ENCODE assay signal across 8 cellular contexts in the genomic region with DNA sequence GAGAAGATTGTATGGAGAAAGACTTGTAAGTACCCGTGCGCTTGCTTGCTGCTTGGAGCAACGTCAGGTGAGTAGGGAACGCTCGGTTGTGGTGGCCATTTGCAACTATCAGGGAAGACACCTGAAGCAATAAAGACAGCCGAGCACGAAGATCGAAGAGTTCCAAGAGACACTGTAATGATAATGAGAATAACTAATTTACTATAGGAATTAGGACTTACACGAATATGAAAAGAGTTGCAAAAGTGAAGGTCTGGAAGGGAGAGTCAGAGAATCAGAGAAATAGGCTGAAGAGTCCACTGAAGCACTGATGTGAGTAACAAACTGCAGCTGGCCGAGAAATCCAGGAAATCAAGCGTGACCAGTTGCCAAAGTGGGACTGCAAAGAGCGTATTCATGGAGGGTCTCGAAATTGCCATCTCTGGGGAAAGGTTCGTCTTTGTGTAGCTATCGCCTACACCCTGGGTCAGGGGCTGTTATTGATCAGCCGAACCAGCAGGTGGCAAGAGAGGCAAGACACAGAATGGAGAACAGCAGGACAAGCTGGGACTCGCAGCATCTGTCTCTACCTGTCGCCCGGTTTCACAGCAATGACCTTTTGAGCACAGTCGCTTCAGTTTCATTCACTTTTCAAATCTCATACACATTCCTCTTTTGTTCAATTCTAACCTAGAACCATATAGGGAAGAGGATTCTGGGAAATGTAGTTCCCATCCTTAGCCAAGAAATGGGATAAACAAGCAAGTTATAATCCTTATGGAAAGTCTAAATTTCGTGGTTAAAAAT. TPM values are rescaled to one million over a fixed set of nuclear protein-coding genes. Genes with fewer than 3 reads are reported as not detected.
DNase-seq lines count a peak whose midpoint lies in the region; ATAC-seq and TF ChIP-seq lines count a peak whose summit lies in the region.

No MANE protein-coding gene starts in this region.

- in situ Hi-C loops in G401 (cut with HindIII; ENCODE audit: low sequenced_read_pairs): no loop called here

- TF ChIP-seq POLR2A in gastroesophageal sphincter (IDR thresholded peaks at IDR 0.05): no peak

- H3K4me1 ChIP-seq in RWPE2 (ENCODE audit: insufficient read depth, poor library complexity, severe bottlenecking): peaks cover 6% of the 10 kb centered on the region
- peaks cover 0 to 15% (median 0%) of the 10 kb centered on the region in 3 donors for H3K4me1 ChIP-seq in gastroesophageal sphincter
- H3K4me1 ChIP-seq in thoracic aorta (ENCODE audit: control insufficient read depth in 1 of 2, low read depth in 2 of 2): peaks cover 4 to 6% of the 10 kb centered on the region in 2 donors

- H3K9me3 ChIP-seq in RWPE2 (ENCODE audit: severe bottlenecking) (no peaks in the 10 kb centered on the region), gastroesophageal sphincter (no peaks in the 10 kb centered on the region), thoracic aorta (no peaks in the 10 kb centered on the region)

- no peak for TF ChIP-seq EP300 in gastroesophageal sphincter (IDR thresholded peaks at IDR 0.05)

- H3K36me3 ChIP-seq in H7 (replicated peaks; ENCODE audit: control insufficient read depth, insufficient read depth, low read length) (no peaks in the 10 kb centered on the region), RWPE2 (ENCODE audit: low read depth) (no peaks in the 10 kb centered on the region), gastroesophageal sphincter (no peaks in the 10 kb centered on the region), thoracic aorta (no peaks in the 10 kb centered on the region)

- DNase-seq in G401 (ENCODE audit: low spot score): peak; percentile 84
- peak; percentile 65 for DNase-seq in H7
- no peak for DNase-seq in LNCaP clone FGC (ENCODE audit: low read depth)
- DNase-seq in RWPE2 (ENCODE audit: low spot score): peak; percentile 76
- DNase-seq in activated gamma-delta T cell treated with anti-CD3 and anti-CD28 coated beads, Interleukin-2, amount 50 U/mL, for 16 hours (ENCODE audit: low read depth): peak; percentile 58
- DNase-seq in nucleus accumbens (lab: John Stamatoyannopoulos, UW): peak in 55 of 56 donors; percentile 4 to 80 (median 60)
- DNase-seq in thoracic aorta (ENCODE audit: low spot score): peak; percentile 23

- peak overlapping the region; percentile 58 for H3K4me3 ChIP-seq in H7 (ENCODE audit: insufficient read depth, low read depth, low read length)
- peak overlapping the region; percentile 42 for H3K4me3 ChIP-seq in LNCaP clone FGC (ENCODE audit: low read depth, low read length)
- peak overlapping the region; percentile 35 for H3K4me3 ChIP-seq in RWPE2 (ENCODE audit: severe bottlenecking)
- H3K4me3 ChIP-seq in gastroesophageal sphincter: peak overlapping the region; percentile 23 to 51
- peak overlapping the region; percentile 64 for H3K4me3 ChIP-seq in thoracic aorta

- WGBS in gastroesophageal sphincter (ENCODE audit: low coverage in 1 of 2), 2 donors: 1 to 8% methylated on average over 17 to 20 of the region's 21 CpGs

- ATAC-seq in RWPE2 (ENCODE audit: low read depth): peak; percentile 86
- peak; percentile 82 for ATAC-seq in gastroesophageal sphincter
- peak; percentile 64 for ATAC-seq in thoracic aorta (ENCODE audit: insufficient number of reproducible peaks, low FRiP score, low read depth)

- TF ChIP-seq CTCF in LNCaP clone FGC (IDR thresholded peaks at IDR 0.05; ENCODE audit: control insufficient read depth, extremely low read depth, insufficient read depth) (peak; percentile 78), RWPE2 (IDR thresholded peaks at IDR 0.05; ENCODE audit: poor library complexity, severe bottlenecking) (peak; percentile 93), gastroesophageal sphincter (IDR thresholded peaks at IDR 0.05) (peak; percentile 75 to 93 (median 78)), thoracic aorta (IDR thresholded peaks at IDR 0.05) (peak; percentile 83)

- H3K27me3 ChIP-seq in H7 (ENCODE audit: control insufficient read depth, insufficient read depth, low read length): no peaks in the 10 kb centered on the region
- H3K27me3 ChIP-seq in RWPE2 (ENCODE audit: insufficient read depth, poor library complexity, severe bottlenecking): no peaks in the 10 kb centered on the region
- H3K27me3 ChIP-seq in gastroesophageal sphincter: no peaks in the 10 kb centered on the region
- H3K27me3 ChIP-seq in thoracic aorta (replicated peaks; ENCODE audit: insufficient read depth): no peaks in the 10 kb centered on the region

- H3K27ac ChIP-seq in RWPE2 (ENCODE audit: poor library complexity, severe bottlenecking): no peak overlapping the region
- H3K27ac ChIP-seq in gastroesophageal sphincter: no peak overlapping the region
- H3K27ac ChIP-seq in thoracic aorta: no peak overlapping the region

RNA-seq across cellular contexts. Expression of a gene that starts 26.2 kb away (rescaled TPM):
- total RNA-seq in G401 (2014; rRNA removed; shearing (Covaris generic)): 16.6 and 24.1 TPM in 2 replicates
- total RNA-seq in H7 (2014; rRNA removed; shearing (Covaris generic)): 7.5 and 8.7 TPM in 2 replicates
- total RNA-seq in gastroesophageal sphincter (10 to 100 TPM; 27.7 to 54.5 (median 39.7) TPM), thoracic aorta (10 to 100 TPM; 23.0 to 29.6 TPM)

RNA-seq across cellular contexts. Expression of a gene that starts 37.2 kb away (rescaled TPM):
- total RNA-seq in G401 (2014; rRNA removed; shearing (Covaris generic)): 27.9 and 43.0 TPM in 2 replicates
- 35.5 and 54.5 TPM in 2 replicates for total RNA-seq in H7 (2014; rRNA removed; shearing (Covaris generic))
- total RNA-seq in gastroesophageal sphincter: 10 to 100 TPM; 60.0 to 98.1 (median 79.8) TPM
- total RNA-seq in thoracic aorta: 10 to 100 TPM; 55.4 to 59.5 TPM
